ENCODE assay signal across 1 cellular context in genomic region chr9:128066713-128067621, GRCh38.
A peak's percentile ranks its signal among the peaks of the same experiment; 100 is the strongest.
TF ChIP-seq lines count a peak whose summit lies in the region.

Gene NAIF1 (minus strand): TSS chr9:128067320. CDS start chr9:128067101, 219 bp downstream.

TF ChIP-seq in K562, 482 proteins besides CTCF, POLR2A, EP300 and RAD21 (continued from another document and continues in another):
- peak; percentile 87 for TF ChIP-seq L3MBTL2 (IDR thresholded peaks at IDR 0.05)
- TF ChIP-seq ETS2 (tag; IDR thresholded peaks at IDR 0.05; ENCODE audit: borderline replicate concordance, poor library complexity, severe bottlenecking), result no peak
- peak; percentile 56; the same call in 1 of the 2 replicates for TF ChIP-seq GABPA (tag; conservative IDR thresholded peaks at IDR 0.05; ENCODE audit: low read depth)
- TF ChIP-seq, protein P1, sequence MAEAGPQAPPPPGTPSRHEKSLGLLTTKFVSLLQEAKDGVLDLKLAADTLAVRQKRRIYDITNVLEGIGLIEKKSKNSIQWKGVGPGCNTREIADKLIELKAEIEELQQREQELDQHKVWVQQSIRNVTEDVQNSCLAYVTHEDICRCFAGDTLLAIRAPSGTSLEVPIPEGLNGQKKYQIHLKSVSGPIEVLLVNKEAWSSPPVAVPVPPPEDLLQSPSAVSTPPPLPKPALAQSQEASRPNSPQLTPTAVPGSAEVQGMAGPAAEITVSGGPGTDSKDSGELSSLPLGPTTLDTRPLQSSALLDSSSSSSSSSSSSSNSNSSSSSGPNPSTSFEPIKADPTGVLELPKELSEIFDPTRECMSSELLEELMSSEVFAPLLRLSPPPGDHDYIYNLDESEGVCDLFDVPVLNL (CRISPR knock-in tag; IDR thresholded peaks at IDR 0.05; ENCODE audit: low read depth), result no peak
- 0 out of 2 replicates have a peak, but pooled peaks have one; percentile 14 for TF ChIP-seq ZNF431 (CRISPR knock-in tag; IDR thresholded peaks at IDR 0.05)
- TF ChIP-seq, protein P2, sequence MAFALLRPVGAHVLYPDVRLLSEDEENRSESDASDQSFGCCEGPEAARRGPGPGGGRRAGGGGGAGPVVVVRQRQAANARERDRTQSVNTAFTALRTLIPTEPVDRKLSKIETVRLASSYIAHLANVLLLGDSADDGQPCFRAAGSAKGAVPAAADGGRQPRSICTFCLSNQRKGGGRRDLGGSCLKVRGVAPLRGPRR (CRISPR knock-in tag; IDR thresholded peaks at IDR 0.05), result 0 out of 2 replicates have a peak, but pooled peaks have one; percentile 32
- TF ChIP-seq SAFB (IDR thresholded peaks at IDR 0.05; ENCODE audit: borderline replicate concordance, low read depth, low read length), result no peak
- no peak for TF ChIP-seq ZNF143 (CRISPR knock-in tag; IDR thresholded peaks at IDR 0.05)
- TF ChIP-seq ZNF707 (CRISPR knock-in tag; conservative IDR thresholded peaks at IDR 0.05), result 0 out of 2 replicates have a peak, but pooled peaks have one; percentile 27
- TF ChIP-seq, protein P3, sequence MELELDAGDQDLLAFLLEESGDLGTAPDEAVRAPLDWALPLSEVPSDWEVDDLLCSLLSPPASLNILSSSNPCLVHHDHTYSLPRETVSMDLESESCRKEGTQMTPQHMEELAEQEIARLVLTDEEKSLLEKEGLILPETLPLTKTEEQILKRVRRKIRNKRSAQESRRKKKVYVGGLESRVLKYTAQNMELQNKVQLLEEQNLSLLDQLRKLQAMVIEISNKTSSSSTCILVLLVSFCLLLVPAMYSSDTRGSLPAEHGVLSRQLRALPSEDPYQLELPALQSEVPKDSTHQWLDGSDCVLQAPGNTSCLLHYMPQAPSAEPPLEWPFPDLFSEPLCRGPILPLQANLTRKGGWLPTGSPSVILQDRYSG (tag; conservative IDR thresholded peaks at IDR 0.05; ENCODE audit: low read depth), result peak; percentile 65; the same call in 1 of the 2 replicates
- peak; percentile 61 for TF ChIP-seq BRD9 (IDR thresholded peaks at IDR 0.05; ENCODE audit: low read depth, partially characterized antibody)
- TF ChIP-seq ZNF347 (CRISPR knock-in tag; IDR thresholded peaks at IDR 0.05; ENCODE audit: low read depth), result no peak
- no peak for TF ChIP-seq SMARCC2 (IDR thresholded peaks at IDR 0.05; ENCODE audit: low read depth)
- TF ChIP-seq KDM4B (IDR thresholded peaks at IDR 0.05; ENCODE audit: borderline replicate concordance in 2 of 2, low read depth in 1 of 2), result no peak
- TF ChIP-seq GATAD2A (IDR thresholded peaks at IDR 0.05), result no peak
- no peak for TF ChIP-seq CGGBP1 (CRISPR knock-in tag; IDR thresholded peaks at IDR 0.05)
- no peak for TF ChIP-seq ZNF778 (CRISPR knock-in tag; IDR thresholded peaks at IDR 0.05)
- 0 out of 2 replicates have a peak, but pooled peaks have one; percentile 12 for TF ChIP-seq ZNF175 (CRISPR knock-in tag; IDR thresholded peaks at IDR 0.05; ENCODE audit: low read depth)
- TF ChIP-seq POU5F1 (IDR thresholded peaks at IDR 0.05; ENCODE audit: borderline replicate concordance, low read depth, low read length, partially characterized antibody), result no peak
- TF ChIP-seq BRCA1 (IDR thresholded peaks at IDR 0.05), result no peak
- no peak for TF ChIP-seq BRCA1 (CRISPR knock-in tag; IDR thresholded peaks at IDR 0.05)
- peak; percentile 99 for TF ChIP-seq HNRNPLL (IDR thresholded peaks at IDR 0.05; ENCODE audit: low read depth, low read length, poor library complexity, severe bottlenecking)
- TF ChIP-seq ZNF395 (CRISPR knock-in tag; IDR thresholded peaks at IDR 0.05), result peak; percentile 51
- no peak for TF ChIP-seq NFE2L1 (tag; IDR thresholded peaks at IDR 0.05; ENCODE audit: borderline replicate concordance, low read depth)
- TF ChIP-seq, protein P4, sequence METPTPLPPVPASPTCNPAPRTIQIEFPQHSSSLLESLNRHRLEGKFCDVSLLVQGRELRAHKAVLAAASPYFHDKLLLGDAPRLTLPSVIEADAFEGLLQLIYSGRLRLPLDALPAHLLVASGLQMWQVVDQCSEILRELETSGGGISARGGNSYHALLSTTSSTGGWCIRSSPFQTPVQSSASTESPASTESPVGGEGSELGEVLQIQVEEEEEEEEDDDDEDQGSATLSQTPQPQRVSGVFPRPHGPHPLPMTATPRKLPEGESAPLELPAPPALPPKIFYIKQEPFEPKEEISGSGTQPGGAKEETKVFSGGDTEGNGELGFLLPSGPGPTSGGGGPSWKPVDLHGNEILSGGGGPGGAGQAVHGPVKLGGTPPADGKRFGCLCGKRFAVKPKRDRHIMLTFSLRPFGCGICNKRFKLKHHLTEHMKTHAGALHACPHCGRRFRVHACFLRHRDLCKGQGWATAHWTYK (CRISPR knock-in tag; IDR thresholded peaks at IDR 0.05), result no peak
- TF ChIP-seq, protein P5, sequence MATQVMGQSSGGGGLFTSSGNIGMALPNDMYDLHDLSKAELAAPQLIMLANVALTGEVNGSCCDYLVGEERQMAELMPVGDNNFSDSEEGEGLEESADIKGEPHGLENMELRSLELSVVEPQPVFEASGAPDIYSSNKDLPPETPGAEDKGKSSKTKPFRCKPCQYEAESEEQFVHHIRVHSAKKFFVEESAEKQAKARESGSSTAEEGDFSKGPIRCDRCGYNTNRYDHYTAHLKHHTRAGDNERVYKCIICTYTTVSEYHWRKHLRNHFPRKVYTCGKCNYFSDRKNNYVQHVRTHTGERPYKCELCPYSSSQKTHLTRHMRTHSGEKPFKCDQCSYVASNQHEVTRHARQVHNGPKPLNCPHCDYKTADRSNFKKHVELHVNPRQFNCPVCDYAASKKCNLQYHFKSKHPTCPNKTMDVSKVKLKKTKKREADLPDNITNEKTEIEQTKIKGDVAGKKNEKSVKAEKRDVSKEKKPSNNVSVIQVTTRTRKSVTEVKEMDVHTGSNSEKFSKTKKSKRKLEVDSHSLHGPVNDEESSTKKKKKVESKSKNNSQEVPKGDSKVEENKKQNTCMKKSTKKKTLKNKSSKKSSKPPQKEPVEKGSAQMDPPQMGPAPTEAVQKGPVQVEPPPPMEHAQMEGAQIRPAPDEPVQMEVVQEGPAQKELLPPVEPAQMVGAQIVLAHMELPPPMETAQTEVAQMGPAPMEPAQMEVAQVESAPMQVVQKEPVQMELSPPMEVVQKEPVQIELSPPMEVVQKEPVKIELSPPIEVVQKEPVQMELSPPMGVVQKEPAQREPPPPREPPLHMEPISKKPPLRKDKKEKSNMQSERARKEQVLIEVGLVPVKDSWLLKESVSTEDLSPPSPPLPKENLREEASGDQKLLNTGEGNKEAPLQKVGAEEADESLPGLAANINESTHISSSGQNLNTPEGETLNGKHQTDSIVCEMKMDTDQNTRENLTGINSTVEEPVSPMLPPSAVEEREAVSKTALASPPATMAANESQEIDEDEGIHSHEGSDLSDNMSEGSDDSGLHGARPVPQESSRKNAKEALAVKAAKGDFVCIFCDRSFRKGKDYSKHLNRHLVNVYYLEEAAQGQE (CRISPR knock-in tag; IDR thresholded peaks at IDR 0.05; ENCODE audit: low read depth), result no peak
- TF ChIP-seq, protein P6, sequence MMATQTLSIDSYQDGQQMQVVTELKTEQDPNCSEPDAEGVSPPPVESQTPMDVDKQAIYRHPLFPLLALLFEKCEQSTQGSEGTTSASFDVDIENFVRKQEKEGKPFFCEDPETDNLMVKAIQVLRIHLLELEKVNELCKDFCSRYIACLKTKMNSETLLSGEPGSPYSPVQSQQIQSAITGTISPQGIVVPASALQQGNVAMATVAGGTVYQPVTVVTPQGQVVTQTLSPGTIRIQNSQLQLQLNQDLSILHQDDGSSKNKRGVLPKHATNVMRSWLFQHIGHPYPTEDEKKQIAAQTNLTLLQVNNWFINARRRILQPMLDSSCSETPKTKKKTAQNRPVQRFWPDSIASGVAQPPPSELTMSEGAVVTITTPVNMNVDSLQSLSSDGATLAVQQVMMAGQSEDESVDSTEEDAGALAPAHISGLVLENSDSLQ (IDR thresholded peaks at IDR 0.05), result peak; percentile 100
- peak; percentile 99 for TF ChIP-seq SP2 (IDR thresholded peaks at IDR 0.05; ENCODE audit: extremely low read depth, low read depth, low read length, poor library complexity, severe bottlenecking)
- TF ChIP-seq BACH1 (tag; IDR thresholded peaks at IDR 0.05), result no peak
- TF ChIP-seq ZSCAN32 (CRISPR knock-in tag; IDR thresholded peaks at IDR 0.05), result no peak
- TF ChIP-seq KDM2B (CRISPR knock-in tag; IDR thresholded peaks at IDR 0.05), result no peak
- TF ChIP-seq LEF1 (IDR thresholded peaks at IDR 0.05), result no peak
- TF ChIP-seq, protein P7, sequence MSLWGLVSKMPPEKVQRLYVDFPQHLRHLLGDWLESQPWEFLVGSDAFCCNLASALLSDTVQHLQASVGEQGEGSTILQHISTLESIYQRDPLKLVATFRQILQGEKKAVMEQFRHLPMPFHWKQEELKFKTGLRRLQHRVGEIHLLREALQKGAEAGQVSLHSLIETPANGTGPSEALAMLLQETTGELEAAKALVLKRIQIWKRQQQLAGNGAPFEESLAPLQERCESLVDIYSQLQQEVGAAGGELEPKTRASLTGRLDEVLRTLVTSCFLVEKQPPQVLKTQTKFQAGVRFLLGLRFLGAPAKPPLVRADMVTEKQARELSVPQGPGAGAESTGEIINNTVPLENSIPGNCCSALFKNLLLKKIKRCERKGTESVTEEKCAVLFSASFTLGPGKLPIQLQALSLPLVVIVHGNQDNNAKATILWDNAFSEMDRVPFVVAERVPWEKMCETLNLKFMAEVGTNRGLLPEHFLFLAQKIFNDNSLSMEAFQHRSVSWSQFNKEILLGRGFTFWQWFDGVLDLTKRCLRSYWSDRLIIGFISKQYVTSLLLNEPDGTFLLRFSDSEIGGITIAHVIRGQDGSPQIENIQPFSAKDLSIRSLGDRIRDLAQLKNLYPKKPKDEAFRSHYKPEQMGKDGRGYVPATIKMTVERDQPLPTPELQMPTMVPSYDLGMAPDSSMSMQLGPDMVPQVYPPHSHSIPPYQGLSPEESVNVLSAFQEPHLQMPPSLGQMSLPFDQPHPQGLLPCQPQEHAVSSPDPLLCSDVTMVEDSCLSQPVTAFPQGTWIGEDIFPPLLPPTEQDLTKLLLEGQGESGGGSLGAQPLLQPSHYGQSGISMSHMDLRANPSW (CRISPR knock-in tag; IDR thresholded peaks at IDR 0.05), result no peak; the same call in 1 of the 2 replicates
- TF ChIP-seq, protein P8, sequence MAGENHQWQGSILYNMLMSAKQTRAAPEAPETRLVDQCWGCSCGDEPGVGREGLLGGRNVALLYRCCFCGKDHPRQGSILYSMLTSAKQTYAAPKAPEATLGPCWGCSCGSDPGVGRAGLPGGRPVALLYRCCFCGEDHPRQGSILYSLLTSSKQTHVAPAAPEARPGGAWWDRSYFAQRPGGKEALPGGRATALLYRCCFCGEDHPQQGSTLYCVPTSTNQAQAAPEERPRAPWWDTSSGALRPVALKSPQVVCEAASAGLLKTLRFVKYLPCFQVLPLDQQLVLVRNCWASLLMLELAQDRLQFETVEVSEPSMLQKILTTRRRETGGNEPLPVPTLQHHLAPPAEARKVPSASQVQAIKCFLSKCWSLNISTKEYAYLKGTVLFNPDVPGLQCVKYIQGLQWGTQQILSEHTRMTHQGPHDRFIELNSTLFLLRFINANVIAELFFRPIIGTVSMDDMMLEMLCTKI (IDR thresholded peaks at IDR 0.05; ENCODE audit: partially characterized antibody), result no peak
- no peak for TF ChIP-seq MCM7 (IDR thresholded peaks at IDR 0.05)
- TF ChIP-seq ZNF449 (CRISPR knock-in tag; IDR thresholded peaks at IDR 0.05), result no peak
- TF ChIP-seq TOE1 (IDR thresholded peaks at IDR 0.05; ENCODE audit: borderline replicate concordance), result no peak
- TF ChIP-seq TOE1 (CRISPR knock-in tag; IDR thresholded peaks at IDR 0.05; ENCODE audit: borderline replicate concordance, low read depth), result no peak
- no peak for TF ChIP-seq FOXK1 (CRISPR knock-in tag; IDR thresholded peaks at IDR 0.05; ENCODE audit: borderline replicate concordance)
- TF ChIP-seq ZC3H8 (IDR thresholded peaks at IDR 0.05), result no peak
- TF ChIP-seq ZBTB34 (CRISPR knock-in tag; IDR thresholded peaks at IDR 0.05), result no peak; the same call in 1 of the 2 replicates
- no peak for TF ChIP-seq HOXB6 (CRISPR knock-in tag; IDR thresholded peaks at IDR 0.05; ENCODE audit: borderline replicate concordance)
- no peak for TF ChIP-seq CBX1 (IDR thresholded peaks at IDR 0.05; ENCODE audit: low read depth)
- no peak for TF ChIP-seq CBX5 (IDR thresholded peaks at IDR 0.05; ENCODE audit: borderline replicate concordance, low read depth)
- TF ChIP-seq NELFE (IDR thresholded peaks at IDR 0.05; ENCODE audit: insufficient read depth, insufficient read length), result no peak
- TF ChIP-seq POLR2G (IDR thresholded peaks at IDR 0.05; ENCODE audit: low read depth, low read length), result peak; percentile 72
